18 cellular contexts compared by ENCODE assay signal in genomic region chr22:35719212-35719869, GRCh38.
"Had no signal": no experiment of that assay in that cellular context is flagged by ENCODE, and none has a peak within 500 bp of the region (broad histone marks: within the 10 kb centered on the region; RNA-seq: fewer than 3 reads in every experiment).

No MANE protein-coding gene starts in this region.

- H3K9me3 Mint-ChIP-seq: activated T-cell treated with anti-CD3 and anti-CD28 coated beads, Interleukin-2, amount 50 U/mL, for 24 hours; memory B cell; natural killer cell treated with Interleukin-12 subunit alpha and Interleukin-12 subunit beta and Interleukin-15 and Interleukin-18, amount 100 ng/mL, for 72 hours; stimulated activated effector memory CD8-positive, alpha-beta T cell treated with anti-CD3 and anti-CD28 coated beads, Interleukin-12 subunit alpha, Interleukin-12 subunit beta, amount 100 ng/mL, for 72 hours had no signal

- H3K27ac Mint-ChIP-seq: activated CD8-positive, alpha-beta memory T cell treated with anti-CD3 and anti-CD28 coated beads, Interleukin-2, amount 10 ng/mL, durations not matched to agents 7 days and 5 days; activated naive CD8-positive, alpha-beta T cell; activated T-cell treated with anti-CD3 and anti-CD28 coated beads, Interleukin-2, amount 50 U/mL, for 24 hours; brain; memory B cell; natural killer cell treated with Interleukin-12 subunit alpha and Interleukin-12 subunit beta and Interleukin-15 and Interleukin-18, amount 100 ng/mL, for 72 hours; stimulated activated effector memory CD8-positive, alpha-beta T cell treated with anti-CD3 and anti-CD28 coated beads, Interleukin-12 subunit alpha, Interleukin-12 subunit beta, amount 100 ng/mL, for 72 hours had no signal

- ATAC-seq: activated CD4-positive, CD25-positive, alpha-beta regulatory T cell treated with anti-CD3 and anti-CD28 coated beads, Interleukin-2, amount 50 U/mL, for 24 hours; activated CD8-positive, alpha-beta memory T cell treated with anti-CD3 and anti-CD28 coated beads, Interleukin-2, amount 10 ng/mL, durations not matched to agents 7 days and 5 days; esophagus mucosa; left lobe of liver; natural killer cell treated with Interleukin-12 subunit alpha and Interleukin-12 subunit beta and Interleukin-15 and Interleukin-18, amount 100 ng/mL, for 72 hours; right cardiac atrium; stimulated activated effector memory CD8-positive, alpha-beta T cell treated with anti-CD3 and anti-CD28 coated beads, Interleukin-12 subunit alpha, Interleukin-12 subunit beta, amount 100 ng/mL, for 72 hours had no signal

- H3K4me3 Mint-ChIP-seq: activated CD8-positive, alpha-beta memory T cell treated with anti-CD3 and anti-CD28 coated beads, Interleukin-2, amount 10 ng/mL, durations not matched to agents 7 days and 5 days; activated naive CD8-positive, alpha-beta T cell; activated T-cell treated with anti-CD3 and anti-CD28 coated beads, Interleukin-2, amount 50 U/mL, for 24 hours; brain; memory B cell; natural killer cell treated with Interleukin-12 subunit alpha and Interleukin-12 subunit beta and Interleukin-15 and Interleukin-18, amount 100 ng/mL, for 72 hours; stimulated activated effector memory CD8-positive, alpha-beta T cell treated with anti-CD3 and anti-CD28 coated beads, Interleukin-12 subunit alpha, Interleukin-12 subunit beta, amount 100 ng/mL, for 72 hours had no signal

- H3K4me1 Mint-ChIP-seq: activated CD8-positive, alpha-beta memory T cell treated with anti-CD3 and anti-CD28 coated beads, Interleukin-2, amount 10 ng/mL, durations not matched to agents 7 days and 5 days; brain; memory B cell; stimulated activated effector memory CD8-positive, alpha-beta T cell treated with anti-CD3 and anti-CD28 coated beads, Interleukin-12 subunit alpha, Interleukin-12 subunit beta, amount 100 ng/mL, for 72 hours had no signal

- H3K27me3 Mint-ChIP-seq: activated naive CD8-positive, alpha-beta T cell had no signal

- H3K4me3 ChIP-seq: tibial nerve had no signal

- DNase-seq: activated CD8-positive, alpha-beta memory T cell treated with anti-CD3 and anti-CD28 coated beads, Interleukin-2, amount 10 ng/mL, durations not matched to agents 7 days and 5 days; activated gamma-delta T cell; activated T-cell treated with anti-CD3 and anti-CD28 coated beads, Interleukin-2, amount 50 U/mL, for 24 hours; amygdala; foreskin fibroblast; head of caudate nucleus; nucleus accumbens; right cardiac atrium; T-helper 2 cell had no signal
